Comparison of ENCODE assay signal across 37 cellular contexts in the genomic region with DNA sequence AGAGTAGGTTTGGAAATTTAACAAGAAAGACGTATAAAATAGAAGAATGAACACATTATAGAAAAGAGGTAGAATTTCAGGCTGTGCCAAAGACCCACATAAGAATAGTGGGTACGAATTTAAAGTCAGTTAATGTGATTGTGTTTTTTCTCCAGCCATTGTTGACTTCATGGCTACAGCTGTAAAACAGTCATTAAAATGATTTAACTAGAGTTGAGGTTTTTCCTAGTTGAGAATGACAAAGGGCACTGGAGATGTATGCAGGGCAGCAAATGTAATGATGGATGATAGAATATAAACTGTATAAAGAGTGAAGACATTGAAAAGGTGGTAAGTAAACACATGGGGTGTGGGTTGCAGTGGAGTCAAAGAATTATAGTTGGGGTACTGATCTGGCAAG.
"Had no signal": no experiment of that assay in that cellular context is flagged by ENCODE, and none has a peak within 500 bp of the region (broad histone marks: within the 10 kb centered on the region; RNA-seq: fewer than 3 reads in every experiment).

No MANE protein-coding gene starts in this region.

- H3K9me3 Mint-ChIP-seq: activated B cell treated with CpG ODN at 0.5 μM for 24 hours; activated CD4-positive, alpha-beta memory T cell treated with anti-CD3 and anti-CD28 coated beads for 36 hours; activated CD4-positive, alpha-beta T cell treated with anti-CD3 and anti-CD28 coated beads, Interleukin-2, amount 10 ng/mL, durations not matched to agents 24 days and 14 days; activated CD8-positive, alpha-beta T cell treated with anti-CD3 and anti-CD28 coated beads for 36 hours; activated naive CD4-positive, alpha-beta T cell treated with anti-CD3 and anti-CD28 coated beads for 36 hours; activated naive CD4-positive, alpha-beta T cell treated with anti-CD3 and anti-CD28 coated beads, Interleukin-2, amount 50 U/mL, for 72 hours; activated naive CD8-positive, alpha-beta T cell treated with anti-CD3 and anti-CD28 coated beads for 36 hours; activated T-cell treated with anti-CD3 and anti-CD28 coated beads, Interleukin-2, amount 50 U/mL, for 4 hours; activated T-cell treated with anti-CD3 and anti-CD28 coated beads, Interleukin-2, amount 50 U/mL, for 72 hours; activated T-helper 1 cell treated with anti-CD3 and anti-CD28 coated beads, Interleukin-12 subunit alpha, Interleukin-12 subunit beta, Interleukin-2, Interleukin-4 antibody, amounts not matched to agents 30 ng/mL and 10 ng/mL and 1 ng/mL, durations not matched to agents 14 hours and 24 hours and 36 hours; activated T-helper 17 cell treated with anti-CD3 and anti-CD28 coated beads, Interleukin-2, amount 50 U/mL, for 72 hours; T-helper 1 cell treated with Interleukin-12 subunit alpha and Interleukin-12 subunit beta and Interleukin-4 antibody, amounts not matched to agents 30 μg/mL and 1 μg/mL, for 36 hours; T-helper 2 cell treated with Interferon-gamma antibody and Interleukin-4, amounts not matched to agents 5 μg/mL and 100 μg/mL, for 36 hours had no signal

- H3K27me3 Mint-ChIP-seq: activated B cell treated with CpG ODN at 0.5 μM for 24 hours had no signal

- DNase-seq: activated B cell treated with CpG ODN at 0.5 μM for 24 hours; activated CD4-positive, alpha-beta memory T cell treated with anti-CD3 and anti-CD28 coated beads for 36 hours; activated CD4-positive, alpha-beta T cell treated with anti-CD3 and anti-CD28 coated beads for 4 hours; activated CD4-positive, alpha-beta T cell treated with anti-CD3 and anti-CD28 coated beads, Interleukin-2, amount 10 ng/mL, durations not matched to agents 24 days and 14 days; activated CD4-positive, alpha-beta T cell treated with anti-CD3 and anti-CD28 coated beads, Interleukin-2, amount 50 U/mL, for 1 hour; activated CD4-positive, alpha-beta T cell treated with anti-CD3 and anti-CD28 coated beads, Interleukin-2, amount 50 U/mL, for 4 hours; activated CD4-positive, CD25-positive, alpha-beta regulatory T cell treated with anti-CD3 and anti-CD28 coated beads, Interleukin-2, amount 50 U/mL, for 72 hours; activated CD8-positive, alpha-beta memory T cell treated with anti-CD3 and anti-CD28 coated beads, Interleukin-2, amount 50 U/mL, for 4 hours; activated CD8-positive, alpha-beta T cell treated with anti-CD3 and anti-CD28 coated beads for 36 hours; activated effector memory CD4-positive, alpha-beta T cell treated with anti-CD3 and anti-CD28 coated beads, Interleukin-2, amount 50 U/mL, for 16 hours; activated gamma-delta T cell treated with Interleukin-2 at 50 U/mL for 16 hours; activated naive CD4-positive, alpha-beta T cell; activated naive CD4-positive, alpha-beta T cell treated with anti-CD3 and anti-CD28 coated beads for 36 hours; activated naive CD4-positive, alpha-beta T cell treated with anti-CD3 and anti-CD28 coated beads, Interleukin-2, amount 50 U/mL, for 16 hours; activated naive CD8-positive, alpha-beta T cell treated with anti-CD3 and anti-CD28 coated beads for 36 hours; activated T-cell treated with anti-CD3 and anti-CD28 coated beads for 4 hours; activated T-cell treated with anti-CD3 and anti-CD28 coated beads, Interleukin-2, amount 50 U/mL, for 1 hour; activated T-cell treated with anti-CD3 and anti-CD28 coated beads, Interleukin-2, amount 50 U/mL, for 4 hours; activated T-cell treated with anti-CD3 and anti-CD28 coated beads, Interleukin-2, amount 50 U/mL, for 72 hours; adrenal gland; amniotic stem cell; aorta; body of pancreas; brain microvascular endothelial cell; central memory CD4-positive, alpha-beta T cell; SW 1271; T-helper 1 cell; T-helper 2 cell; T-helper 9 cell had no signal

- H3K36me3 Mint-ChIP-seq: activated CD4-positive, alpha-beta memory T cell treated with anti-CD3 and anti-CD28 coated beads for 36 hours; activated naive CD4-positive, alpha-beta T cell treated with anti-CD3 and anti-CD28 coated beads, Interleukin-2, amount 50 U/mL, for 72 hours; activated naive CD8-positive, alpha-beta T cell treated with anti-CD3 and anti-CD28 coated beads for 36 hours had no signal

- H3K4me3 ChIP-seq: adrenal gland, body of pancreas had no signal

- H3K27me3 ChIP-seq: adrenal gland, body of pancreas, brain microvascular endothelial cell had no signal

- H3K36me3 ChIP-seq: adrenal gland, brain microvascular endothelial cell had no signal

- FAIRE-seq: astrocyte, TTC549 had no signal

- H3K27ac Mint-ChIP-seq: activated B cell treated with CpG ODN at 0.5 μM for 24 hours; activated CD4-positive, alpha-beta memory T cell treated with anti-CD3 and anti-CD28 coated beads for 36 hours; activated CD4-positive, alpha-beta T cell treated with anti-CD3 and anti-CD28 coated beads, Interleukin-2, amount 10 ng/mL, durations not matched to agents 24 days and 14 days; activated CD8-positive, alpha-beta T cell treated with anti-CD3 and anti-CD28 coated beads for 36 hours; activated naive CD4-positive, alpha-beta T cell treated with anti-CD3 and anti-CD28 coated beads for 36 hours; activated naive CD4-positive, alpha-beta T cell treated with anti-CD3 and anti-CD28 coated beads, Interleukin-2, amount 50 U/mL, for 72 hours; activated naive CD8-positive, alpha-beta T cell treated with anti-CD3 and anti-CD28 coated beads for 36 hours; activated T-cell treated with anti-CD3 and anti-CD28 coated beads, Interleukin-2, amount 50 U/mL, for 72 hours; activated T-helper 1 cell treated with anti-CD3 and anti-CD28 coated beads, Interleukin-12 subunit alpha, Interleukin-12 subunit beta, Interleukin-2, Interleukin-4 antibody, amounts not matched to agents 30 ng/mL and 10 ng/mL and 1 ng/mL, durations not matched to agents 14 hours and 24 hours and 36 hours; activated T-helper 17 cell treated with anti-CD3 and anti-CD28 coated beads, Interleukin-2, amount 50 U/mL, for 72 hours; T-helper 1 cell treated with Interleukin-12 subunit alpha and Interleukin-12 subunit beta and Interleukin-4 antibody, amounts not matched to agents 30 μg/mL and 1 μg/mL, for 36 hours; T-helper 2 cell treated with Interferon-gamma antibody and Interleukin-4, amounts not matched to agents 5 μg/mL and 100 μg/mL, for 36 hours had no signal

- ATAC-seq: activated CD8-positive, alpha-beta T cell treated with anti-CD3 and anti-CD28 coated beads for 36 hours; activated naive CD4-positive, alpha-beta T cell treated with anti-CD3 and anti-CD28 coated beads, Interleukin-2, amount 50 U/mL, for 72 hours; activated T-cell treated with anti-CD3 and anti-CD28 coated beads, Interleukin-2, amount 50 U/mL, for 4 hours; activated T-cell treated with anti-CD3 and anti-CD28 coated beads, Interleukin-2, amount 50 U/mL, for 72 hours; activated T-helper 17 cell treated with anti-CD3 and anti-CD28 coated beads, Interleukin-2, amount 50 U/mL, for 72 hours; body of pancreas had no signal

- H3K4me3 Mint-ChIP-seq: activated B cell treated with CpG ODN at 0.5 μM for 24 hours; activated CD4-positive, alpha-beta memory T cell treated with anti-CD3 and anti-CD28 coated beads for 36 hours; activated CD4-positive, alpha-beta T cell treated with anti-CD3 and anti-CD28 coated beads, Interleukin-2, amount 10 ng/mL, durations not matched to agents 24 days and 14 days; activated CD8-positive, alpha-beta T cell treated with anti-CD3 and anti-CD28 coated beads for 36 hours; activated naive CD4-positive, alpha-beta T cell treated with anti-CD3 and anti-CD28 coated beads for 36 hours; activated naive CD8-positive, alpha-beta T cell treated with anti-CD3 and anti-CD28 coated beads for 36 hours; activated T-cell treated with anti-CD3 and anti-CD28 coated beads, Interleukin-2, amount 50 U/mL, for 4 hours; activated T-cell treated with anti-CD3 and anti-CD28 coated beads, Interleukin-2, amount 50 U/mL, for 72 hours; activated T-helper 1 cell treated with anti-CD3 and anti-CD28 coated beads, Interleukin-12 subunit alpha, Interleukin-12 subunit beta, Interleukin-2, Interleukin-4 antibody, amounts not matched to agents 30 ng/mL and 10 ng/mL and 1 ng/mL, durations not matched to agents 14 hours and 24 hours and 36 hours; activated T-helper 17 cell treated with anti-CD3 and anti-CD28 coated beads, Interleukin-2, amount 50 U/mL, for 72 hours; T-helper 1 cell treated with Interleukin-12 subunit alpha and Interleukin-12 subunit beta and Interleukin-4 antibody, amounts not matched to agents 30 μg/mL and 1 μg/mL, for 36 hours; T-helper 2 cell treated with Interferon-gamma antibody and Interleukin-4, amounts not matched to agents 5 μg/mL and 100 μg/mL, for 36 hours had no signal

- H3K9me3 ChIP-seq: adrenal gland, body of pancreas had no signal

- H3K4me1 ChIP-seq: adrenal gland, body of pancreas had no signal

- H3K27ac ChIP-seq: adrenal gland, body of pancreas, brain microvascular endothelial cell, VCaP had no signal

- H3K4me1 Mint-ChIP-seq: activated B cell treated with CpG ODN at 0.5 μM for 24 hours; activated CD4-positive, alpha-beta T cell treated with anti-CD3 and anti-CD28 coated beads, Interleukin-2, amount 10 ng/mL, durations not matched to agents 24 days and 14 days; activated naive CD8-positive, alpha-beta T cell treated with anti-CD3 and anti-CD28 coated beads for 36 hours; activated T-helper 17 cell treated with anti-CD3 and anti-CD28 coated beads, Interleukin-2, amount 50 U/mL, for 72 hours had no signal
